In the genomic region with DNA sequence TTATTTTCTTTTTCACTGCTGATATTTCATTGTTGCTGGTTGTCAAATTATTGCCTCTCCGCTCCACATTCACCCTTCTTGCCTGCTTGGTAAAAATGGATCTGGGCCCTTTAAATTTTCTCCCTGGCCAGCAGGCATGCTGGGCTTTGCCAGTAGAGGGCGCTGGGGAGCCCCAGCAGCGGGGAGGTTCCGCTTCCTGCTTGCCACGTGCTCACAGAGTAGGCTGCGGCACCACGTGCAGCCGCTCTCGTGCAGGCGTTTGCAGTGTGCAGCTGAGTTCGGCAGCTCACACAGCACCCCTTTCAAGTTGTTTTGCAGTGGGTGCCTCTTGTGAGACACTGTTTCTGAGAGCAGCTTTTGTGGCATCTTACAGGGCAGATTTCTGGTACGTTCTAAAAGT, we compare ENCODE assay signal across 1 cellular context.
TF ChIP-seq lines count a peak whose summit lies in the region.

A gene with protein sequence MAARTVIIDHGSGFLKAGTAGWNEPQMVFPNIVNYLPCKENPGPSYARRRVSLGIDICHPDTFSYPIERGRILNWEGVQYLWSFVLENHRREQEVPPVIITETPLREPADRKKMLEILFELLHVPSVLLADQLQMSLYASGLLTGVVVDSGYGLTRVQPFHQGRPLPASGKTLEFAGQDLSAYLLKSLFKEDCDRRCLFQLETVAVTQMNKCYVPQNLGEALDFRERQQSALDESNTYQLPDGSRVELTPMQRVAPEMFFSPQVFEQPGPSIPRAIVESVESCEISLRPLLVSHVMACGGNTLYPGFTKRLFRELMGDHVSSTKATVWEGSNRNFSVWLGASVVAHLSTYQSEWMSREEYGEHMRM (plus strand): TSS at position 214 of the 400 bp plus-strand sequence. CDS start 67,676 bp downstream, outside the sequence.

TF ChIP-seq in HepG2, 621 proteins besides CTCF, POLR2A, EP300 and RAD21:
- TF ChIP-seq ARNT2 (CRISPR knock-in tag; IDR thresholded peaks at IDR 0.05; ENCODE audit: low read depth) (no peak), GABPA (IDR thresholded peaks at IDR 0.05; ENCODE audit: low read depth, low read length) (peak; percentile 36), GABPA (CRISPR knock-in tag; IDR thresholded peaks at IDR 0.05; ENCODE audit: low read depth) (peak; percentile 9; the same call in 1 of the 2 replicates), PRMT3 (CRISPR knock-in tag; IDR thresholded peaks at IDR 0.05; ENCODE audit: borderline replicate concordance, low read depth) (no peak), SETDB1 (CRISPR knock-in tag; IDR thresholded peaks at IDR 0.05; ENCODE audit: borderline replicate concordance) (peak; percentile 74; the same call in 1 of the 2 replicates), ZNF510 (CRISPR knock-in tag; IDR thresholded peaks at IDR 0.05; ENCODE audit: low read depth) (no peak), MYC (CRISPR knock-in tag; IDR thresholded peaks at IDR 0.05; ENCODE audit: borderline replicate concordance) (peak; percentile 84; the same call in 1 of the 2 replicates), ZNF768 (CRISPR knock-in tag; IDR thresholded peaks at IDR 0.05) (no peak)
- TF ChIP-seq, protein P1, sequence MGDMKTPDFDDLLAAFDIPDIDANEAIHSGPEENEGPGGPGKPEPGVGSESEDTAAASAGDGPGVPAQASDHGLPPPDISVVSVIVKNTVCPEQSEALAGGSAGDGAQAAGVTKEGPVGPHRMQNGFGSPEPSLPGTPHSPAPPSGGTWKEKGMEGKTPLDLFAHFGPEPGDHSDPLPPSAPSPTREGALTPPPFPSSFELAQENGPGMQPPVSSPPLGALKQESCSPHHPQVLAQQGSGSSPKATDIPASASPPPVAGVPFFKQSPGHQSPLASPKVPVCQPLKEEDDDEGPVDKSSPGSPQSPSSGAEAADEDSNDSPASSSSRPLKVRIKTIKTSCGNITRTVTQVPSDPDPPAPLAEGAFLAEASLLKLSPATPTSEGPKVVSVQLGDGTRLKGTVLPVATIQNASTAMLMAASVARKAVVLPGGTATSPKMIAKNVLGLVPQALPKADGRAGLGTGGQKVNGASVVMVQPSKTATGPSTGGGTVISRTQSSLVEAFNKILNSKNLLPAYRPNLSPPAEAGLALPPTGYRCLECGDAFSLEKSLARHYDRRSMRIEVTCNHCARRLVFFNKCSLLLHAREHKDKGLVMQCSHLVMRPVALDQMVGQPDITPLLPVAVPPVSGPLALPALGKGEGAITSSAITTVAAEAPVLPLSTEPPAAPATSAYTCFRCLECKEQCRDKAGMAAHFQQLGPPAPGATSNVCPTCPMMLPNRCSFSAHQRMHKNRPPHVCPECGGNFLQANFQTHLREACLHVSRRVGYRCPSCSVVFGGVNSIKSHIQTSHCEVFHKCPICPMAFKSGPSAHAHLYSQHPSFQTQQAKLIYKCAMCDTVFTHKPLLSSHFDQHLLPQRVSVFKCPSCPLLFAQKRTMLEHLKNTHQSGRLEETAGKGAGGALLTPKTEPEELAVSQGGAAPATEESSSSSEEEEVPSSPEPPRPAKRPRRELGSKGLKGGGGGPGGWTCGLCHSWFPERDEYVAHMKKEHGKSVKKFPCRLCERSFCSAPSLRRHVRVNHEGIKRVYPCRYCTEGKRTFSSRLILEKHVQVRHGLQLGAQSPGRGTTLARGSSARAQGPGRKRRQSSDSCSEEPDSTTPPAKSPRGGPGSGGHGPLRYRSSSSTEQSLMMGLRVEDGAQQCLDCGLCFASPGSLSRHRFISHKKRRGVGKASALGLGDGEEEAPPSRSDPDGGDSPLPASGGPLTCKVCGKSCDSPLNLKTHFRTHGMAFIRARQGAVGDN (CRISPR knock-in tag; IDR thresholded peaks at IDR 0.05): peak; percentile 31; the same call in 1 of the 2 replicates
- TF ChIP-seq, protein P2, sequence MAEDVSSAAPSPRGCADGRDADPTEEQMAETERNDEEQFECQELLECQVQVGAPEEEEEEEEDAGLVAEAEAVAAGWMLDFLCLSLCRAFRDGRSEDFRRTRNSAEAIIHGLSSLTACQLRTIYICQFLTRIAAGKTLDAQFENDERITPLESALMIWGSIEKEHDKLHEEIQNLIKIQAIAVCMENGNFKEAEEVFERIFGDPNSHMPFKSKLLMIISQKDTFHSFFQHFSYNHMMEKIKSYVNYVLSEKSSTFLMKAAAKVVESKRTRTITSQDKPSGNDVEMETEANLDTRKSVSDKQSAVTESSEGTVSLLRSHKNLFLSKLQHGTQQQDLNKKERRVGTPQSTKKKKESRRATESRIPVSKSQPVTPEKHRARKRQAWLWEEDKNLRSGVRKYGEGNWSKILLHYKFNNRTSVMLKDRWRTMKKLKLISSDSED (CRISPR knock-in tag; IDR thresholded peaks at IDR 0.05): no peak
- TF ChIP-seq, protein P3, sequence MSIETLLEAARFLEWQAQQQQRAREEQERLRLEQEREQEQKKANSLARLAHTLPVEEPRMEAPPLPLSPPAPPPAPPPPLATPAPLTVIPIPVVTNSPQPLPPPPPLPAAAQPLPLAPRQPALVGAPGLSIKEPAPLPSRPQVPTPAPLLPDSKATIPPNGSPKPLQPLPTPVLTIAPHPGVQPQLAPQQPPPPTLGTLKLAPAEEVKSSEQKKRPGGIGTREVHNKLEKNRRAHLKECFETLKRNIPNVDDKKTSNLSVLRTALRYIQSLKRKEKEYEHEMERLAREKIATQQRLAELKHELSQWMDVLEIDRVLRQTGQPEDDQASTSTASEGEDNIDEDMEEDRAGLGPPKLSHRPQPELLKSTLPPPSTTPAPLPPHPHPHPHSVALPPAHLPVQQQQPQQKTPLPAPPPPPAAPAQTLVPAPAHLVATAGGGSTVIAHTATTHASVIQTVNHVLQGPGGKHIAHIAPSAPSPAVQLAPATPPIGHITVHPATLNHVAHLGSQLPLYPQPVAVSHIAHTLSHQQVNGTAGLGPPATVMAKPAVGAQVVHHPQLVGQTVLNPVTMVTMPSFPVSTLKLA (IDR thresholded peaks at IDR 0.05): peak; percentile 62
- TF ChIP-seq, protein P4, sequence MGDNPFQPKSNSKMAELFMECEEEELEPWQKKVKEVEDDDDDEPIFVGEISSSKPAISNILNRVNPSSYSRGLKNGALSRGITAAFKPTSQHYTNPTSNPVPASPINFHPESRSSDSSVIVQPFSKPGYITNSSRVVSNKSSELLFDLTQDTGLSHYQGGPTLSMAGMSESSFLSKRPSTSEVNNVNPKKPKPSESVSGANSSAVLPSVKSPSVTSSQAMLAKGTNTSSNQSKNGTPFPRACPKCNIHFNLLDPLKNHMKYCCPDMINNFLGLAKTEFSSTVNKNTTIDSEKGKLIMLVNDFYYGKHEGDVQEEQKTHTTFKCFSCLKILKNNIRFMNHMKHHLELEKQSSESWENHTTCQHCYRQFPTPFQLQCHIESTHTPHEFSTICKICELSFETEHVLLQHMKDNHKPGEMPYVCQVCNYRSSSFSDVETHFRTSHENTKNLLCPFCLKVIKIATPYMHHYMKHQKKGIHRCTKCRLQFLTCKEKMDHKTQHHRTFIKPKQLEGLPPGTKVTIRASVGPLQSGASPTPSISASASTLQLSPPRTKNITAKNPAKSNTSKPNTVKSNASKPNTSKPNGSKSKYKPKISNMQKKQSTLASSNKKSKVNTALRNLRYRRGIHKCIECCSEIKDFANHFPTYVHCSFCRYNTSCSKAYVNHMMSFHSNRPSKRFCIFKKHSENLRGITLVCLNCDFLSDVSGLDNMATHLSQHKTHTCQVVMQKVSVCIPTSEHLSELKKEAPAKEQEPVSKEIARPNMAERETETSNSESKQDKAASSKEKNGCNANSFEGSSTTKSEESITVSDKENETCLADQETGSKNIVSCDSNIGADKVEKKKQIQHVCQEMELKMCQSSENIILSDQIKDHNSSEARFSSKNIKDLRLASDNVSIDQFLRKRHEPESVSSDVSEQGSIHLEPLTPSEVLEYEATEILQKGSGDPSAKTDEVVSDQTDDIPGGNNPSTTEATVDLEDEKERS (CRISPR knock-in tag; IDR thresholded peaks at IDR 0.05): 0 out of 2 replicates have a peak, but pooled peaks have one; percentile 69
- TF ChIP-seq, protein P5, sequence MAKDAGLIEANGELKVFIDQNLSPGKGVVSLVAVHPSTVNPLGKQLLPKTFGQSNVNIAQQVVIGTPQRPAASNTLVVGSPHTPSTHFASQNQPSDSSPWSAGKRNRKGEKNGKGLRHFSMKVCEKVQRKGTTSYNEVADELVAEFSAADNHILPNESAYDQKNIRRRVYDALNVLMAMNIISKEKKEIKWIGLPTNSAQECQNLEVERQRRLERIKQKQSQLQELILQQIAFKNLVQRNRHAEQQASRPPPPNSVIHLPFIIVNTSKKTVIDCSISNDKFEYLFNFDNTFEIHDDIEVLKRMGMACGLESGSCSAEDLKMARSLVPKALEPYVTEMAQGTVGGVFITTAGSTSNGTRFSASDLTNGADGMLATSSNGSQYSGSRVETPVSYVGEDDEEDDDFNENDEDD (CRISPR knock-in tag; IDR thresholded peaks at IDR 0.05; ENCODE audit: borderline replicate concordance): peak; percentile 39; the same call in 1 of the 2 replicates
- TF ChIP-seq, protein P6, sequence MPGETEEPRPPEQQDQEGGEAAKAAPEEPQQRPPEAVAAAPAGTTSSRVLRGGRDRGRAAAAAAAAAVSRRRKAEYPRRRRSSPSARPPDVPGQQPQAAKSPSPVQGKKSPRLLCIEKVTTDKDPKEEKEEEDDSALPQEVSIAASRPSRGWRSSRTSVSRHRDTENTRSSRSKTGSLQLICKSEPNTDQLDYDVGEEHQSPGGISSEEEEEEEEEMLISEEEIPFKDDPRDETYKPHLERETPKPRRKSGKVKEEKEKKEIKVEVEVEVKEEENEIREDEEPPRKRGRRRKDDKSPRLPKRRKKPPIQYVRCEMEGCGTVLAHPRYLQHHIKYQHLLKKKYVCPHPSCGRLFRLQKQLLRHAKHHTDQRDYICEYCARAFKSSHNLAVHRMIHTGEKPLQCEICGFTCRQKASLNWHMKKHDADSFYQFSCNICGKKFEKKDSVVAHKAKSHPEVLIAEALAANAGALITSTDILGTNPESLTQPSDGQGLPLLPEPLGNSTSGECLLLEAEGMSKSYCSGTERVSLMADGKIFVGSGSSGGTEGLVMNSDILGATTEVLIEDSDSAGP (CRISPR knock-in tag; IDR thresholded peaks at IDR 0.05; ENCODE audit: borderline replicate concordance): peak; percentile 57
- TF ChIP-seq, protein P7, sequence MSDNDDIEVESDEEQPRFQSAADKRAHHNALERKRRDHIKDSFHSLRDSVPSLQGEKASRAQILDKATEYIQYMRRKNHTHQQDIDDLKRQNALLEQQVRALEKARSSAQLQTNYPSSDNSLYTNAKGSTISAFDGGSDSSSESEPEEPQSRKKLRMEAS (IDR thresholded peaks at IDR 0.05): peak; percentile 49
- TF ChIP-seq, protein P8, sequence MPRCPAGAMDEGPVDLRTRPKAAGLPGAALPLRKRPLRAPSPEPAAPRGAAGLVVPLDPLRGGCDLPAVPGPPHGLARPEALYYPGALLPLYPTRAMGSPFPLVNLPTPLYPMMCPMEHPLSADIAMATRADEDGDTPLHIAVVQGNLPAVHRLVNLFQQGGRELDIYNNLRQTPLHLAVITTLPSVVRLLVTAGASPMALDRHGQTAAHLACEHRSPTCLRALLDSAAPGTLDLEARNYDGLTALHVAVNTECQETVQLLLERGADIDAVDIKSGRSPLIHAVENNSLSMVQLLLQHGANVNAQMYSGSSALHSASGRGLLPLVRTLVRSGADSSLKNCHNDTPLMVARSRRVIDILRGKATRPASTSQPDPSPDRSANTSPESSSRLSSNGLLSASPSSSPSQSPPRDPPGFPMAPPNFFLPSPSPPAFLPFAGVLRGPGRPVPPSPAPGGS (CRISPR knock-in tag; IDR thresholded peaks at IDR 0.05): no peak
